Comparison of ENCODE assay signal across 15 cellular contexts in the genomic region with DNA sequence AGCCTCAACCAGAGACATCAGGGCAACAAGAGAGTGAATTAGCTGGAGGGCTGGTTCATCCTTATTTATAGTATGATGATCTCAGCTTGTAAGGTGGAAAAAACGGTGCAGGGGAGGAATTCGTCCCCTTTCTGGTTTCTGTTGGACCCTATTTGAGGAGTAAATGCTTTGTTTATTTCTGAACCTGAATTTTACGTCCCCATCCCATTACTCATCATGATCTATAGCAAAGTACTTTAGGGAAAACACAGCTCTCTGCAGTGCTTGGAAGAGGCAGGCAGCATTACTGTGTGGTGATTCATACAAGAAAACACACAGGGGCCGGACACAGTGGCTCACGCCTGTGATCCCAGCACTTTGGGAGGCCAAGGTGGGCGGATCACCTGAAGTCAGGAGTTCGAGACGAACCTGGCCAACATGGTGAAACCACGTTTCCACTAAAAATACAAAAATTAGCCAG. TPM values are rescaled to one million over a fixed set of nuclear protein-coding genes. Genes with fewer than 3 reads are reported as not detected.
A peak's percentile ranks its signal among the peaks of the same experiment; 100 is the strongest.
DNase-seq lines count a peak whose midpoint lies in the region; ATAC-seq and TF ChIP-seq lines count a peak whose summit lies in the region.
"Had no signal": no experiment of that assay in that cellular context is flagged by ENCODE, and none has a peak within 500 bp of the region (broad histone marks: within the 10 kb centered on the region; RNA-seq: fewer than 3 reads in every experiment).

No MANE protein-coding gene starts in this region.

- H3K4me3 Mint-ChIP-seq in CD8-positive, alpha-beta memory T cell: no peak overlapping the region
- H3K4me3 Mint-ChIP-seq: activated CD8-positive, alpha-beta T cell treated with anti-CD3 and anti-CD28 coated beads for 36 hours; activated naive CD8-positive, alpha-beta T cell; T-helper 17 cell had no signal

- POLR2A ChIA-PET in CD8-positive, alpha-beta memory T cell (lab: Charles Lee): no interaction called here

- H3K4me3 ChIP-seq in RWPE2 (ENCODE audit: severe bottlenecking) (no peak overlapping the region), fibroblast of mammary gland (ENCODE audit: control insufficient read depth, low read depth, low read length) (no peak overlapping the region)
- H3K4me3 ChIP-seq in CD8-positive, alpha-beta memory T cell (ENCODE audit: low read length): no peak overlapping the region
- H3K4me3 ChIP-seq: uterus had no signal

- H3K9me3 ChIP-seq in RWPE2 (ENCODE audit: severe bottlenecking): no peaks in the 10 kb centered on the region
- no peaks in the 10 kb centered on the region for H3K9me3 ChIP-seq in CD8-positive, alpha-beta memory T cell (ENCODE audit: low read length)
- H3K9me3 ChIP-seq: uterus had no signal

- peaks cover 0 to 2% (median 0%) of the 10 kb centered on the region in 5 donors for H3K9me3 Mint-ChIP-seq in CD8-positive, alpha-beta memory T cell
- H3K9me3 Mint-ChIP-seq: activated CD8-positive, alpha-beta T cell treated with anti-CD3 and anti-CD28 coated beads for 36 hours had no signal

- H3K36me3 Mint-ChIP-seq in CD8-positive, alpha-beta memory T cell: no peaks in the 10 kb centered on the region
- H3K36me3 Mint-ChIP-seq: activated naive CD8-positive, alpha-beta T cell had no signal

- ATAC-seq in RWPE2 (ENCODE audit: low read depth) (peak; percentile 98), GM19397 (IDR thresholded peaks at IDR 0.05; ENCODE audit: unreplicated experiment) (no peak), GM18520 (IDR thresholded peaks at IDR 0.05; ENCODE audit: unreplicated experiment) (no peak)
- ATAC-seq: activated CD8-positive, alpha-beta T cell treated with anti-CD3 and anti-CD28 coated beads for 36 hours; T-helper 17 cell had no signal

- no peaks in the 10 kb centered on the region for H3K4me1 Mint-ChIP-seq in CD8-positive, alpha-beta memory T cell
- H3K4me1 Mint-ChIP-seq: T-helper 17 cell had no signal

- DNase-seq in ELR (ENCODE audit: low read depth) (peak; percentile 85), RWPE2 (ENCODE audit: low spot score) (no peak), fibroblast of mammary gland (ENCODE audit: low read depth) (peak; percentile 92), renal cortical epithelial cell (ENCODE audit: low read depth) (peak; percentile 80), SK-N-DZ (ENCODE audit: low spot score) (no peak)
- DNase-seq in CD8-positive, alpha-beta memory T cell: no peak
- DNase-seq: activated CD8-positive, alpha-beta T cell treated with anti-CD3 and anti-CD28 coated beads for 36 hours; DMS 273 treated with DMSO at 0.1 percent for 48 hours; NCI-H1436 treated with DMSO at 0.1 percent for 48 hours; small intestine; T-helper 17 cell had no signal

- H3K27me3 Mint-ChIP-seq in CD8-positive, alpha-beta memory T cell: peaks cover 7 to 17% of the 10 kb centered on the region in 2 donors

- H3K27ac Mint-ChIP-seq in CD8-positive, alpha-beta memory T cell: no peak overlapping the region
- H3K27ac Mint-ChIP-seq: activated CD8-positive, alpha-beta T cell treated with anti-CD3 and anti-CD28 coated beads for 36 hours; activated naive CD8-positive, alpha-beta T cell; T-helper 17 cell had no signal

- H3K36me3 ChIP-seq in RWPE2 (ENCODE audit: low read depth): no peaks in the 10 kb centered on the region
- H3K36me3 ChIP-seq in CD8-positive, alpha-beta memory T cell (ENCODE audit: insufficient read depth, low read length): no peaks in the 10 kb centered on the region
- H3K36me3 ChIP-seq: uterus had no signal

- no peak overlapping the region for H3K27ac ChIP-seq in RWPE2 (ENCODE audit: poor library complexity, severe bottlenecking)
- no peak overlapping the region for H3K27ac ChIP-seq in CD8-positive, alpha-beta memory T cell (ENCODE audit: low read depth, low read length)

- CTCF ChIA-PET in CD8-positive, alpha-beta memory T cell (lab: Charles Lee): no interaction called here

- TF ChIP-seq CTCF in RWPE2 (IDR thresholded peaks at IDR 0.05; ENCODE audit: poor library complexity, severe bottlenecking): no peak
- TF ChIP-seq CTCF in fibroblast of mammary gland (conservative IDR thresholded peaks at IDR 0.05; ENCODE audit: control insufficient read depth, insufficient read depth, low read depth, low read length): no peak

- H3K4me1 ChIP-seq in RWPE2 (ENCODE audit: insufficient read depth, poor library complexity, severe bottlenecking): no peaks in the 10 kb centered on the region
- no peaks in the 10 kb centered on the region for H3K4me1 ChIP-seq in CD8-positive, alpha-beta memory T cell (ENCODE audit: insufficient read depth, low read length)
- H3K4me1 ChIP-seq: uterus had no signal

- peaks cover 4% of the 10 kb centered on the region for H3K27me3 ChIP-seq in RWPE2 (ENCODE audit: insufficient read depth, poor library complexity, severe bottlenecking)
- no peaks in the 10 kb centered on the region for H3K27me3 ChIP-seq in CD8-positive, alpha-beta memory T cell (ENCODE audit: insufficient read depth, low read length, poor library complexity, severe bottlenecking)
- H3K27me3 ChIP-seq: uterus had no signal

RNA-seq across cellular contexts. Expression of gene VAT1L, which starts 8.0 kb away (rescaled TPM):
- 0.10 TPM in 1 of 2 replicates, not detected in the other for total RNA-seq in renal cortical epithelial cell
- total RNA-seq in CD8-positive, alpha-beta memory T cell: not detected
- not detected for polyA plus RNA-seq in CD8-positive, alpha-beta memory T cell
- 34.2 and 35.3 TPM in 2 replicates for polyA plus RNA-seq in SK-N-DZ (2014; cell fraction: cytosol; rRNA removed)
- 17.6 and 21.4 TPM in 2 replicates for polyA plus RNA-seq in SK-N-DZ (2014; cell fraction: nucleus; rRNA removed)
- total RNA-seq: activated CD8-positive, alpha-beta T cell treated with anti-CD3 and anti-CD28 coated beads for 36 hours; T-helper 17 cell had no signal

RNA-seq across cellular contexts. Expression of gene NUDT7, which starts 58.1 kb away (rescaled TPM):
- 0.52 and 4.1 TPM in 2 replicates for total RNA-seq in renal cortical epithelial cell
- 1 to 10 TPM; 4.4 to 4.5 TPM for total RNA-seq in CD8-positive, alpha-beta memory T cell
- polyA plus RNA-seq in CD8-positive, alpha-beta memory T cell: 18.0 TPM
- 21.5 and 24.9 TPM in 2 replicates for polyA plus RNA-seq in SK-N-DZ (2014; cell fraction: cytosol; rRNA removed)
- polyA plus RNA-seq in SK-N-DZ (2014; cell fraction: nucleus; rRNA removed): 17.6 and 22.1 TPM in 2 replicates

Comparison
In these comparisons a context has a peak if more than half of its experiments do, and no peak if none do; other contexts are left out.
1. DNase-seq: peak in ELR (single experiment), fibroblast of mammary gland (single experiment) and renal cortical epithelial cell (single experiment); none in RWPE2 (single experiment), CD8-positive, alpha-beta memory T cell (0 of 5) and SK-N-DZ (single experiment).